31 cellular contexts compared by ENCODE assay signal in genomic region chr14:50387543-50387942, GRCh38.
"Had no signal": no experiment of that assay in that cellular context is flagged by ENCODE, and none has a peak within 500 bp of the region (broad histone marks: within the 10 kb centered on the region; RNA-seq: fewer than 3 reads in every experiment).

No MANE protein-coding gene starts in this region.

- FAIRE-seq: bronchial epithelial cell, TTC549 had no signal

- H3K9me3 ChIP-seq: ascending aorta had no signal

- H3K36me3 ChIP-seq: ascending aorta, cardiac muscle cell, WERI-Rb-1 had no signal

- H3K4me1 ChIP-seq: ascending aorta had no signal

- H3K27ac ChIP-seq: ascending aorta, cardiac muscle cell, WERI-Rb-1 had no signal

- ATAC-seq: activated CD4-positive, alpha-beta T cell treated with anti-CD3 and anti-CD28 coated beads for 36 hours; activated CD4-positive, CD25-positive, alpha-beta regulatory T cell treated with anti-CD3 and anti-CD28 coated beads, Interleukin-2, amount 50 U/mL, for 24 hours; activated CD8-positive, alpha-beta memory T cell treated with anti-CD3 and anti-CD28 coated beads, Interleukin-2, amount 10 ng/mL, durations not matched to agents 7 days and 5 days; activated CD8-positive, alpha-beta T cell treated with anti-CD3 and anti-CD28 coated beads, Interleukin-2, amount 10 ng/mL, durations not matched to agents 7 days and 5 days; activated naive CD8-positive, alpha-beta T cell treated with anti-CD3 and anti-CD28 coated beads, Interleukin-2, amount 50 U/mL, for 24 hours had no signal

- H3K4me3 ChIP-seq: ascending aorta, cardiac muscle cell had no signal

- H3K27me3 ChIP-seq: ascending aorta, cardiac muscle cell had no signal

- DNase-seq: activated CD4-positive, alpha-beta memory T cell treated with anti-CD3 and anti-CD28 coated beads, Interleukin-2, amount 10 ng/mL, durations not matched to agents 7 days and 5 days; activated CD4-positive, alpha-beta T cell treated with anti-CD3 and anti-CD28 coated beads for 1 hour; activated CD4-positive, alpha-beta T cell treated with anti-CD3 and anti-CD28 coated beads for 36 hours; activated CD4-positive, alpha-beta T cell treated with anti-CD3 and anti-CD28 coated beads for 48 hours; activated CD4-positive, alpha-beta T cell treated with anti-CD3 and anti-CD28 coated beads, Interleukin-2, amount 10 ng/mL, durations not matched to agents 7 days and 5 days; activated CD4-positive, alpha-beta T cell treated with anti-CD3 and anti-CD28 coated beads, Interleukin-2, amount 50 U/mL, for 48 hours; activated CD4-positive, CD25-positive, alpha-beta regulatory T cell; activated CD8-positive, alpha-beta memory T cell treated with anti-CD3 and anti-CD28 coated beads, Interleukin-2, amount 10 ng/mL, durations not matched to agents 7 days and 5 days; activated CD8-positive, alpha-beta memory T cell treated with anti-CD3 and anti-CD28 coated beads, Interleukin-2, amount 50 U/mL, for 48 hours; activated CD8-positive, alpha-beta T cell treated with anti-CD3 and anti-CD28 coated beads, Interleukin-2, amount 10 ng/mL, durations not matched to agents 7 days and 5 days; activated effector memory CD4-positive, alpha-beta T cell treated with Interleukin-2 at 50 U/mL for 16 hours; activated gamma-delta T cell; activated naive CD4-positive, alpha-beta T cell treated with anti-CD3 and anti-CD28 coated beads, Interleukin-2, amount 10 ng/mL, durations not matched to agents 7 days and 5 days; activated naive CD4-positive, alpha-beta T cell treated with Interleukin-2 at 50 U/mL for 16 hours; activated naive CD8-positive, alpha-beta T cell treated with anti-CD3 and anti-CD28 coated beads, Interleukin-2, amount 10 ng/mL, durations not matched to agents 7 days and 5 days; activated naive CD8-positive, alpha-beta T cell treated with anti-CD3 and anti-CD28 coated beads, Interleukin-2, amount 50 U/mL, for 24 hours; activated T-cell treated with anti-CD3 and anti-CD28 coated beads, Interleukin-2, amount 50 U/mL, for 24 hours; activated T-cell treated with anti-CD3 and anti-CD28 coated beads, Interleukin-2, amount 50 U/mL, for 48 hours; amygdala; anterior cingulate cortex; caudate nucleus; cerebellar nuclear complex; T-helper 1 cell; T-helper 2 cell; T-helper 9 cell; WERI-Rb-1 had no signal
